2 cellular contexts compared by ENCODE assay signal in genomic region chr17:81146208-81146607, GRCh38. TPM values are rescaled to one million over a fixed set of nuclear protein-coding genes. Genes with fewer than 3 reads are reported as not detected.
"Had no signal": no experiment of that assay in that cellular context is flagged by ENCODE, and none has a peak within 500 bp of the region (broad histone marks: within the 10 kb centered on the region; RNA-seq: fewer than 3 reads in every experiment).

No MANE protein-coding gene starts in this region.

RNA-seq across cellular contexts. Expression of gene PVALEF, which starts 19.1 kb away (rescaled TPM):
- polyA plus RNA-seq: GM23248, IgD-negative memory B cell had no signal
